28 cellular contexts compared by ENCODE assay signal in the genomic region with DNA sequence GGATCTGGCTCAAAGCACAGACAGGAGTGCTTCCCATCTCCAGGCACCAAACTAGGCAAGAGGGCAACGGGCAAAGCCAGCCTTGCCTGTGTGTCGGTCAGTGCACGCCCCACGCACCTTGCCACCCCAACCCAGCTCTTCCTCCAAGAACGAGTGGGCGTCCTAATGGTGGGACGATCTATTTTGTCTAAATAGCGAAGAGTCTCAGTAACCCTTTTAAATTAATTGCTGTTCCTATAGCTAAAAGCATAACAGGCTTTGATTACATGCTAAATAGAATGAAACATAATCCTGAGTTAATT. TPM values are rescaled to one million over a fixed set of nuclear protein-coding genes. Genes with fewer than 3 reads are reported as not detected.
"Had no signal": no experiment of that assay in that cellular context is flagged by ENCODE, and none has a peak within 500 bp of the region (broad histone marks: within the 10 kb centered on the region; RNA-seq: fewer than 3 reads in every experiment).

No MANE protein-coding gene starts in this region.

- H3K27ac ChIP-seq: dorsolateral prefrontal cortex, epithelial cell of prostate, gastroesophageal sphincter, heart left ventricle, hepatocyte, prostate gland, skin epidermis, suprapubic skin, transverse colon, upper lobe of right lung, uterus had no signal

- FAIRE-seq: colon, kidney had no signal

- ATAC-seq: esophagus mucosa; gastroesophageal sphincter; heart left ventricle; left lobe of liver; naive thymus-derived CD8-positive, alpha-beta T cell; right cardiac atrium; stimulated activated naive CD8-positive, alpha-beta T cell treated with anti-CD3 and anti-CD28 coated beads, Interleukin-15, amount 100 ng/mL, for 72 hours; upper lobe of right lung had no signal

- H3K4me3 Mint-ChIP-seq: naive thymus-derived CD8-positive, alpha-beta T cell; stimulated activated naive CD8-positive, alpha-beta T cell treated with anti-CD3 and anti-CD28 coated beads, Interleukin-15, amount 100 ng/mL, for 72 hours had no signal

- H3K4me1 ChIP-seq: prostate gland had no signal

- DNase-seq: dorsolateral prefrontal cortex; effector CD4-positive, alpha-beta T cell; foreskin fibroblast; heart left ventricle; kidney; mesendoderm; midbrain; naive thymus-derived CD8-positive, alpha-beta T cell; nucleus accumbens; right cardiac atrium; stimulated activated CD4-positive, alpha-beta T cell treated with anti-CD3 and anti-CD28 coated beads, Interleukin-15, amount 100 ng/mL, for 24 hours; stimulated activated CD4-positive, alpha-beta T cell treated with anti-CD3 and anti-CD28 coated beads, Interleukin-2, amount 100 ng/mL, for 48 hours; stimulated activated naive CD4-positive, alpha-beta T cell; stimulated activated naive CD8-positive, alpha-beta T cell treated with anti-CD3 and anti-CD28 coated beads, Interleukin-15, amount 100 ng/mL, for 72 hours; transverse colon; upper lobe of right lung; uterus had no signal

- H3K9me3 ChIP-seq: heart left ventricle, prostate gland, suprapubic skin, transverse colon, upper lobe of right lung, uterus had no signal

- H3K27ac Mint-ChIP-seq: naive thymus-derived CD8-positive, alpha-beta T cell had no signal

- H3K4me3 ChIP-seq: dorsolateral prefrontal cortex, gastroesophageal sphincter, heart left ventricle, hepatocyte, prostate gland, skin epidermis, suprapubic skin, transverse colon, upper lobe of right lung, uterus had no signal

- H3K36me3 Mint-ChIP-seq: naive thymus-derived CD8-positive, alpha-beta T cell had no signal

- H3K4me2 ChIP-seq: hepatocyte had no signal

- H3K79me2 ChIP-seq: hepatocyte had no signal

- H2AFZ ChIP-seq: hepatocyte had no signal

- H3K36me3 ChIP-seq: gastroesophageal sphincter, heart left ventricle, prostate gland, suprapubic skin, transverse colon, upper lobe of right lung, uterus had no signal

RNA-seq across cellular contexts. Expression of gene EN2, which starts 12.2 kb away (rescaled TPM):
- total RNA-seq: esophagus mucosa; hepatocyte; left lobe of liver; lung microvascular endothelial cell; mucosa of gallbladder; naive thymus-derived CD8-positive, alpha-beta T cell; transverse colon; upper lobe of right lung had no signal
- polyA plus RNA-seq: naive thymus-derived CD8-positive, alpha-beta T cell had no signal
